Comparison of ENCODE assay signal across 16 cellular contexts in genomic region chr14:58772814-58773620, GRCh38.
DNase-seq lines count a peak whose midpoint lies in the region; ATAC-seq, FAIRE-seq and TF ChIP-seq lines count a peak whose summit lies in the region.
"Had no signal": no experiment of that assay in that cellular context is flagged by ENCODE, and none has a peak within 500 bp of the region (broad histone marks: within the 10 kb centered on the region; RNA-seq: fewer than 3 reads in every experiment).

No MANE protein-coding gene starts in this region.

- H3K4me3 ChIP-seq in H1 (ENCODE audit: extremely low read depth in 1 of 4, insufficient read depth in 2 of 4, low read depth in 3 of 4, low read length in 4 of 4) (no peak overlapping the region), osteoblast (ENCODE audit: insufficient read depth, low read length) (no peak overlapping the region), pancreas (no peak overlapping the region)
- H3K4me3 ChIP-seq: ovary had no signal

- no peak overlapping the region for H4K5ac ChIP-seq in H1 (ENCODE audit: insufficient read length, low read depth, low read length)

- H3K36me3 ChIP-seq in H1 (ENCODE audit: control insufficient read depth in 2 of 4, insufficient read depth in 4 of 4, low read length in 3 of 4) (no peaks in the 10 kb centered on the region), osteoblast (ENCODE audit: insufficient read depth, low read length) (no peaks in the 10 kb centered on the region), pancreas (no peaks in the 10 kb centered on the region)
- H3K36me3 ChIP-seq: ovary had no signal

- H3K27ac Mint-ChIP-seq in natural killer cell, result no peak overlapping the region
- H3K27ac Mint-ChIP-seq: activated CD8-positive, alpha-beta T cell treated with anti-CD3 and anti-CD28 coated beads, Interleukin-2, amount 10 ng/mL, durations not matched to agents 7 days and 5 days; CD8-positive, alpha-beta T cell had no signal

- H4K8ac ChIP-seq in H1 (ENCODE audit: extremely low read depth, insufficient read depth, low read length), result no peak overlapping the region

- H2BK120ac ChIP-seq in H1 (replicated peaks; ENCODE audit: low read depth, low read length), result no peak overlapping the region

- peak; percentile 1 to 4; a peak in 1 of 4 replicates for TF ChIP-seq RAD21 in H1 (IDR thresholded peaks at IDR 0.05 in 1 of 2, conservative IDR thresholded peaks at IDR 0.05 in 1 of 2; ENCODE audit: low read depth in 2 of 2, low read length in 2 of 2)

- H3K4ac ChIP-seq in H1 (replicated peaks; ENCODE audit: insufficient read length, low read depth, low read length), result no peak overlapping the region

- no peak overlapping the region for H3K56ac ChIP-seq in H1 (replicated peaks; ENCODE audit: insufficient read length, low read depth, low read length)

- H4K91ac ChIP-seq in H1 (replicated peaks; ENCODE audit: insufficient read length, low read length), result no peak overlapping the region

- H3K4me1 Mint-ChIP-seq in natural killer cell, result no peaks in the 10 kb centered on the region

- H2AFZ ChIP-seq in H1 (ENCODE audit: low read length) (no peak overlapping the region), osteoblast (ENCODE audit: low read length) (no peak overlapping the region)

- no peak for TF ChIP-seq CTCF in H1 (IDR thresholded peaks at IDR 0.05; ENCODE audit: control extremely low read depth in 1 of 3, insufficient read depth in 1 of 3, low read depth in 1 of 3, low read length in 3 of 3)
- TF ChIP-seq CTCF in osteoblast (IDR thresholded peaks at IDR 0.05; ENCODE audit: extremely low read depth, low read depth, low read length), result no peak
- TF ChIP-seq CTCF in natural killer cell (IDR thresholded peaks at IDR 0.05), result no peak
- TF ChIP-seq CTCF in pancreas (IDR thresholded peaks at IDR 0.05), result no peak

- no peaks in the 10 kb centered on the region for H3K36me3 Mint-ChIP-seq in natural killer cell
- H3K36me3 Mint-ChIP-seq: CD8-positive, alpha-beta T cell had no signal

- H3K79me2 ChIP-seq in H1 (ENCODE audit: control insufficient read depth in 1 of 2, insufficient read depth in 2 of 2, low read length in 2 of 2) (no peaks in the 10 kb centered on the region), osteoblast (ENCODE audit: insufficient read depth, low read length) (no peaks in the 10 kb centered on the region)

- H3K9me3 ChIP-seq in H1 (ENCODE audit: insufficient read depth in 2 of 2, low read depth in 1 of 2, low read length in 1 of 2), result peaks cover 0 to 4% of the 10 kb centered on the region in 2 experiments; a peak in 1 of 4 replicates
- H3K9me3 ChIP-seq in osteoblast (ENCODE audit: low read depth, low read length), result no peaks in the 10 kb centered on the region
- H3K9me3 ChIP-seq in pancreas, result no peaks in the 10 kb centered on the region
- H3K9me3 ChIP-seq: ovary had no signal

- H2BK20ac ChIP-seq in H1 (ENCODE audit: low read length), result no peak overlapping the region

- H3K27me3 ChIP-seq in H1 (replicated peaks in 1 of 4; ENCODE audit: control insufficient read depth in 3 of 4, extremely low read depth in 1 of 4, insufficient read depth in 3 of 4, low read length in 3 of 4) (peaks cover 3 to 7% (median 4%) of the 10 kb centered on the region in 4 experiments; a peak in 5 of 7 replicates), osteoblast (ENCODE audit: insufficient read depth, low read length) (no peaks in the 10 kb centered on the region), pancreas (no peaks in the 10 kb centered on the region)
- H3K27me3 ChIP-seq: ovary had no signal

- H3K4me2 ChIP-seq in H1 (ENCODE audit: insufficient read depth in 1 of 2, low read depth in 2 of 2, low read length in 2 of 2), result no peak overlapping the region; a peak in 1 of 4 replicates
- H3K4me2 ChIP-seq in osteoblast (ENCODE audit: insufficient read depth, low read length), result no peak overlapping the region

- H3K4me1 ChIP-seq in H1 (replicated peaks in 1 of 4; ENCODE audit: control insufficient read depth in 3 of 4, insufficient read depth in 4 of 4, low read length in 3 of 4) (peaks cover 2 to 21% (median 13%) of the 10 kb centered on the region in 4 experiments; a peak in 5 of 7 replicates), osteoblast (ENCODE audit: insufficient read depth, low read length) (no peaks in the 10 kb centered on the region), pancreas (no peaks in the 10 kb centered on the region)

- no peak for FAIRE-seq in H1 (lab: Jason Lieb, UNC)
- no peak for FAIRE-seq in pancreas (lab: Jason Lieb, UNC)

- H4K20me1 ChIP-seq in H1 (replicated peaks in 1 of 2; ENCODE audit: control insufficient read depth in 1 of 2, insufficient read depth in 2 of 2, low read length in 2 of 2), result no peaks in the 10 kb centered on the region
- H4K20me1 ChIP-seq in osteoblast (ENCODE audit: insufficient read depth, low read length), result no peaks in the 10 kb centered on the region

- no peaks in the 10 kb centered on the region for H3K79me1 ChIP-seq in H1 (ENCODE audit: low read depth, low read length)

- DNase-seq in HT1080 (ENCODE audit: low read depth) (peak; percentile 11), NCI-H524 treated with DMSO at 0.1 percent for 48 hours (lab: John Stamatoyannopoulos, UW) (peak; percentile 65), H1 (ENCODE audit: low read depth in 1 of 2, low spot score in 2 of 2) (no peak), osteoblast (ENCODE audit: insufficient read length, low spot score, missing footprints) (peak; percentile 51), SW 1271 (lab: John Stamatoyannopoulos, UW) (no peak), natural killer cell (no peak), pancreas (no peak)
- DNase-seq: activated CD8-positive, alpha-beta T cell treated with anti-CD3 and anti-CD28 coated beads, Interleukin-2, amount 10 ng/mL, durations not matched to agents 7 days and 5 days; activated naive CD4-positive, alpha-beta T cell; CD8-positive, alpha-beta T cell; cerebellar nuclear complex; hypothalamus; mammary epithelial cell; ovary had no signal

- no peak overlapping the region for H3K23ac ChIP-seq in H1 (ENCODE audit: insufficient read length)

- POLR2A ChIA-PET in H1 (lab: Charles Lee; ENCODE audit: partially characterized antibody), result interaction anchor here (0.6 kb wide), 1 partner anchor 558 kb away, joined by 3 read pairs; no protein-coding TSS in a partner anchor

- H2BK5ac ChIP-seq in H1 (ENCODE audit: low read depth, low read length), result no peak overlapping the region

- CTCF ChIA-PET in H1 (lab: Charles Lee; ENCODE audit: partially characterized antibody), result interaction anchor here (0.6 to 2.1 kb wide), 9 partner anchors 12 to 134 kb away, joined by 3 to 9 read pairs (median 3); no protein-coding TSS in a partner anchor

- TF ChIP-seq EP300 in H1 (IDR thresholded peaks at IDR 0.05; ENCODE audit: borderline replicate concordance in 1 of 2, low read depth in 2 of 2, low read length in 2 of 2), result no peak

- intact Hi-C loops in natural killer cell (cut with micrococcal nuclease) (no loop called here), pancreas (cut with DNase I) (no loop called here)

- H3K14ac ChIP-seq in H1 (ENCODE audit: insufficient read length), result no peak overlapping the region

- no peak overlapping the region for H2AK5ac ChIP-seq in H1 (ENCODE audit: low read depth, low read length)

- H3K27ac ChIP-seq in H1 (ENCODE audit: low read depth, low read length), result no peak overlapping the region
- H3K27ac ChIP-seq in osteoblast (ENCODE audit: low read depth, low read length), result no peak overlapping the region
- H3K27ac ChIP-seq in pancreas, result no peak overlapping the region
- H3K27ac ChIP-seq: ovary, RWPE1 had no signal

- no peaks in the 10 kb centered on the region for H3K9me3 Mint-ChIP-seq in natural killer cell
- H3K9me3 Mint-ChIP-seq: CD8-positive, alpha-beta T cell had no signal

- no peak for ATAC-seq in GM18868 (IDR thresholded peaks at IDR 0.05; ENCODE audit: unreplicated experiment)
- no peak for ATAC-seq in natural killer cell
- ATAC-seq in pancreas, result no peak
- ATAC-seq: activated CD8-positive, alpha-beta T cell treated with anti-CD3 and anti-CD28 coated beads, Interleukin-2, amount 10 ng/mL, durations not matched to agents 7 days and 5 days; CD8-positive, alpha-beta T cell had no signal

- no peaks in the 10 kb centered on the region; the same call in 1 of the 2 replicates for H3K23me2 ChIP-seq in H1 (ENCODE audit: low read depth, low read length)

- peak overlapping the region; percentile 83; the same call in 1 of the 2 replicates for H2BK15ac ChIP-seq in H1 (ENCODE audit: low read length)

- no peak for TF ChIP-seq POLR2A in H1 (IDR thresholded peaks at IDR 0.05; ENCODE audit: control extremely low read depth in 1 of 2, low read depth in 2 of 2, low read length in 2 of 2)

- no peak overlapping the region for H3K18ac ChIP-seq in H1 (ENCODE audit: extremely low read depth, low read length)

- WGBS in H1 (ENCODE audit: extremely low coverage in 1 of 2, insufficient coverage in 1 of 2, insufficient read length in 1 of 2, insufficient replicate concordance in 2 of 2, low coverage in 1 of 2, low lambda C conversion rate in 2 of 2, missing lambda C conversion rate in 1 of 2), 2 experiments, result 70% methylated on average over 7 of the region's 7 CpGs; no CpG with 5 or more reads in 1 of the 2 experiments
- 67 to 73% methylated on average over 7 of the region's 7 CpGs for WGBS in pancreas, 2 donors

- H3K4me3 Mint-ChIP-seq in natural killer cell, result no peak overlapping the region
- H3K4me3 Mint-ChIP-seq: activated CD8-positive, alpha-beta T cell treated with anti-CD3 and anti-CD28 coated beads, Interleukin-2, amount 10 ng/mL, durations not matched to agents 7 days and 5 days; CD8-positive, alpha-beta T cell had no signal

- no peak overlapping the region for H3K9ac ChIP-seq in H1 (replicated peaks in 1 of 4; ENCODE audit: extremely low read depth in 1 of 4, low read depth in 3 of 4, low read length in 3 of 4)

- H2BK12ac ChIP-seq in H1 (ENCODE audit: low read depth, low read length), result no peak overlapping the region

- peaks cover 2 to 11% of the 10 kb centered on the region in 2 donors for H3K27me3 Mint-ChIP-seq in natural killer cell (ENCODE audit: low read depth in 2 of 2)

TF ChIP-seq in H1, 55 proteins besides CTCF, POLR2A, EP300 and RAD21:
- TF ChIP-seq TCF12 (IDR thresholded peaks at IDR 0.05; ENCODE audit: low read depth, low read length) (no peak), ASH2L (IDR thresholded peaks at IDR 0.05; ENCODE audit: low read length) (no peak), SAP30 (IDR thresholded peaks at IDR 0.05; ENCODE audit: insufficient read depth, insufficient replicate concordance, low read length) (no peak)

Comparison
In these comparisons a context has a peak if more than half of its experiments do, and no peak if none do; other contexts are left out.
1. DNase-seq: peak in HT1080 (single experiment), NCI-H524 treated with DMSO at 0.1 percent for 48 hours (single experiment) and osteoblast (single experiment); none in H1 (0 of 2), SW 1271 (0 of 2), natural killer cell (single experiment) and pancreas (0 of 6).